ENCODE assay signal across 9 cellular contexts in the genomic region with DNA sequence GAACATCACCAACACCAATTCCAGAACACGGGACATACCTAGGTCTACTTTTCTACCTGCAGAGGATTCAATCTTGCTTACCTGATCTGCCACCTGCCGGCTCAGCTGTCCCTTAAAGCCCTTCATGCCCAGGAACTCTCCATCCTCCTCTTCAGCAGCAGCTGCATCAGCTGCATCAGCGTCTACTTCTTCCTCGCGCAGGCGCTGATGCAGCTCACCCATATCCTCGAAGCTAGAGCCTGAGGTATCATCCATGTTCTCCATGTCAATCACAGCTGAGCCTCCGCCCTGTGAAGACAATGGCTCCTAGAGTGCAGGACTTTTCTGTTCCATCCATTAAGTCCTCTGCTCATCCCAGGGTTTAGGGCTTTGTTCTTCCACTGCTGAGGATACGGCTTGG. TPM values are rescaled to one million over a fixed set of nuclear protein-coding genes. Genes with fewer than 3 reads are reported as not detected.
DNase-seq lines count a peak whose midpoint lies in the region; ATAC-seq and TF ChIP-seq lines count a peak whose summit lies in the region.
"Had no signal": no experiment of that assay in that cellular context is flagged by ENCODE, and none has a peak within 500 bp of the region (broad histone marks: within the 10 kb centered on the region; RNA-seq: fewer than 3 reads in every experiment).

No MANE protein-coding gene starts in this region.

- H3K27me3 Mint-ChIP-seq in naive thymus-derived CD4-positive, alpha-beta T cell, result no peaks in the 10 kb centered on the region
- H3K27me3 Mint-ChIP-seq: activated CD8-positive, alpha-beta memory T cell treated with anti-CD3 and anti-CD28 coated beads, Interleukin-2, amount 10 ng/mL, durations not matched to agents 7 days and 5 days had no signal

- TF ChIP-seq CTCF in AG04450 (IDR thresholded peaks at IDR 0.05; ENCODE audit: low read depth, low read length), result no peak

- no peak for ATAC-seq in naive thymus-derived CD4-positive, alpha-beta T cell
- ATAC-seq in GM18861 (IDR thresholded peaks at IDR 0.05; ENCODE audit: unreplicated experiment), result no peak

- peaks cover 0 to 44% (median 23%) of the 10 kb centered on the region in 5 donors for H3K36me3 Mint-ChIP-seq in naive thymus-derived CD4-positive, alpha-beta T cell

- H3K27ac ChIP-seq in AG04450 (ENCODE audit: low read depth, low read length), result no peak overlapping the region
- no peak overlapping the region for H3K27ac ChIP-seq in HUES64 (ENCODE audit: low read depth, low read length)
- H3K27ac ChIP-seq in duodenal mucosa (ENCODE audit: low read depth, low read length), result no peak overlapping the region
- H3K27ac ChIP-seq in naive thymus-derived CD4-positive, alpha-beta T cell (ENCODE audit: low read depth, low read length), result peak overlapping the region; percentile 96

- H3K4me3 Mint-ChIP-seq in naive thymus-derived CD4-positive, alpha-beta T cell, result no peak overlapping the region
- H3K4me3 Mint-ChIP-seq: activated CD8-positive, alpha-beta memory T cell treated with anti-CD3 and anti-CD28 coated beads, Interleukin-2, amount 10 ng/mL, durations not matched to agents 7 days and 5 days had no signal

- no peak overlapping the region for H3K27ac Mint-ChIP-seq in naive thymus-derived CD4-positive, alpha-beta T cell

- H3K36me3 ChIP-seq in HUES64 (ENCODE audit: insufficient read depth, low read length) (peaks cover 63% of the 10 kb centered on the region), duodenal mucosa (ENCODE audit: control insufficient read depth in 1 of 2, insufficient read depth in 2 of 2, low read length in 2 of 2) (peaks cover 40 to 61% of the 10 kb centered on the region in 2 donors)
- H3K36me3 ChIP-seq in naive thymus-derived CD4-positive, alpha-beta T cell (ENCODE audit: control insufficient read depth in 2 of 3, insufficient read depth in 3 of 3, low read length in 3 of 3), result peaks cover 8 to 72% (median 36%) of the 10 kb centered on the region in 3 experiments

- peaks cover 14 to 43% (median 33%) of the 10 kb centered on the region in 7 donors for H3K4me1 Mint-ChIP-seq in naive thymus-derived CD4-positive, alpha-beta T cell

- peaks cover 2% of the 10 kb centered on the region; the same call in 1 of the 2 replicates for H3K9me3 ChIP-seq in AG04450 (ENCODE audit: control insufficient read depth, insufficient read depth, low read length)
- H3K9me3 ChIP-seq in HUES64 (ENCODE audit: insufficient read depth, low read depth, low read length), result no peaks in the 10 kb centered on the region
- H3K9me3 ChIP-seq in duodenal mucosa (ENCODE audit: control insufficient read depth in 1 of 2, low read length in 2 of 2), result no peaks in the 10 kb centered on the region
- H3K9me3 ChIP-seq in naive thymus-derived CD4-positive, alpha-beta T cell (ENCODE audit: control insufficient read depth in 2 of 3, low read length in 3 of 3), result no peaks in the 10 kb centered on the region

- H3K4me1 ChIP-seq in HUES64 (ENCODE audit: insufficient read depth, low read length) (peaks cover 14% of the 10 kb centered on the region), duodenal mucosa (ENCODE audit: control insufficient read depth in 1 of 2, insufficient read depth in 2 of 2, low read length in 2 of 2) (peaks cover 33 to 36% of the 10 kb centered on the region in 2 donors)
- peaks cover 32 to 36% of the 10 kb centered on the region in 2 donors for H3K4me1 ChIP-seq in naive thymus-derived CD4-positive, alpha-beta T cell (ENCODE audit: control insufficient read depth in 2 of 2, insufficient read depth in 2 of 2, low read length in 2 of 2)

- H3K9ac ChIP-seq in HUES64 (ENCODE audit: low read depth, low read length), result peak overlapping the region; percentile 97
- peak overlapping the region; percentile 78 to 95 for H3K9ac ChIP-seq in duodenal mucosa (ENCODE audit: low read depth in 1 of 2, low read length in 2 of 2)

- H3K27me3 ChIP-seq in AG04450 (ENCODE audit: control insufficient read depth, insufficient read depth, low read length) (no peaks in the 10 kb centered on the region), HUES64 (ENCODE audit: insufficient read depth, low read length) (no peaks in the 10 kb centered on the region), duodenal mucosa (ENCODE audit: control insufficient read depth in 1 of 2, insufficient read depth in 2 of 2, low read length in 2 of 2) (no peaks in the 10 kb centered on the region)
- no peaks in the 10 kb centered on the region for H3K27me3 ChIP-seq in naive thymus-derived CD4-positive, alpha-beta T cell (ENCODE audit: control insufficient read depth in 2 of 2, insufficient read depth in 2 of 2, low read length in 2 of 2)

- H3K4me3 ChIP-seq in AG04450 (ENCODE audit: low read depth, low read length), result peak overlapping the region; percentile 92
- H3K4me3 ChIP-seq in HUES64 (ENCODE audit: low read length), result peak overlapping the region; percentile 97
- H3K4me3 ChIP-seq in duodenal mucosa (ENCODE audit: low read depth in 1 of 2, low read length in 2 of 2), result peak overlapping the region; percentile 83 to 96
- peak overlapping the region; percentile 100 for H3K4me3 ChIP-seq in naive thymus-derived CD4-positive, alpha-beta T cell (ENCODE audit: low read length)

- POLR2A ChIA-PET in AG04450 (lab: Yijun Ruan, JAX), result no interaction called here
- POLR2A ChIA-PET in naive thymus-derived CD4-positive, alpha-beta T cell (lab: Charles Lee), result interaction anchor here (0.9 to 4.1 kb wide), 6 partner anchors 9 to 1595 kb away, joined by 3 to 23 read pairs (median 6); partner anchors contain the start of genes ABCC10, BYSL, MED20 and PPP2R5D

- no peaks in the 10 kb centered on the region for H3K9me3 Mint-ChIP-seq in naive thymus-derived CD4-positive, alpha-beta T cell

- DNase-seq in AG04450 (ENCODE audit: low read depth, low spot score) (no peak), NCI-H226 (no peak), NCI-H2029 (lab: John Stamatoyannopoulos, UW) (no peak), T-helper 1 cell (no peak)
- no peak for DNase-seq in naive thymus-derived CD4-positive, alpha-beta T cell
- DNase-seq: activated CD8-positive, alpha-beta memory T cell treated with anti-CD3 and anti-CD28 coated beads, Interleukin-2, amount 10 ng/mL, durations not matched to agents 7 days and 5 days had no signal

- 90% methylated on average over 9 of the region's 9 CpGs for WGBS in HUES64

- intact Hi-C loops in naive thymus-derived CD4-positive, alpha-beta T cell (cut with micrococcal nuclease), result loop anchor here (2.0 to 10.0 kb wide), 10 partner anchors 39 to 1465 kb away; partner anchors contain the start of genes SRF (in 2 of the 2), CNPY3 (in 1 of the 2), CUL7 (in 1 of the 2) and DLK2 (in 1 of the 2)

- CTCF ChIA-PET in AG04450 (lab: Charles Lee), result no interaction called here
- CTCF ChIA-PET in naive thymus-derived CD4-positive, alpha-beta T cell (lab: Charles Lee), result interaction anchor here (6.4 kb wide), 1 partner anchor 9 kb away, joined by 35 read pairs; no protein-coding TSS in a partner anchor

RNA-seq across cellular contexts. Expression of gene YIPF3, which starts 0.9 kb away (rescaled TPM):
- 241 and 262 TPM in 2 replicates for polyA plus RNA-seq in AG04450 (2011; rRNA removed)
- polyA minus RNA-seq in AG04450 (2011; rRNA and poly(A)+ RNA removed), result 290 and 405 TPM in 2 replicates
- 62.1 TPM for polyA plus RNA-seq in HUES64 (2013, experiment 1 of 2)
- 68.8 TPM for polyA plus RNA-seq in HUES64 (2013, experiment 2 of 2)
- 10 to 100 TPM; 54.4 to 75.9 (median 67.3) TPM for total RNA-seq in naive thymus-derived CD4-positive, alpha-beta T cell
- polyA plus RNA-seq in naive thymus-derived CD4-positive, alpha-beta T cell, result 10 to 100 TPM; 68.3 to 74.5 TPM

RNA-seq across cellular contexts. Expression of gene POLR1C, which starts 1.1 kb away (rescaled TPM):
- polyA plus RNA-seq in AG04450 (2011; rRNA removed), result 48.1 and 50.8 TPM in 2 replicates
- polyA minus RNA-seq in AG04450 (2011; rRNA and poly(A)+ RNA removed), result 33.1 and 42.3 TPM in 2 replicates
- polyA plus RNA-seq in HUES64 (2013, experiment 1 of 2), result 30.9 TPM
- polyA plus RNA-seq in HUES64 (2013, experiment 2 of 2), result 24.9 TPM
- total RNA-seq in naive thymus-derived CD4-positive, alpha-beta T cell, result 10 to 100 TPM; 36.3 to 61.1 (median 40.9) TPM
- 10 to 100 TPM; 13.1 to 29.2 TPM for polyA plus RNA-seq in naive thymus-derived CD4-positive, alpha-beta T cell

RNA-seq across cellular contexts. Expression of gene LRRC73, which starts 5.7 kb away (rescaled TPM):
- polyA plus RNA-seq in AG04450 (2011; rRNA removed), result 0.14 and 0.16 TPM in 2 replicates
- 0.26 and 0.32 TPM in 2 replicates for polyA minus RNA-seq in AG04450 (2011; rRNA and poly(A)+ RNA removed)
- polyA plus RNA-seq in HUES64 (2013, experiment 1 of 2), result 0.30 TPM
- polyA plus RNA-seq in HUES64 (2013, experiment 2 of 2), result not detected
- under 1 TPM; 0.22 to 0.84 (median 0.46) TPM for total RNA-seq in naive thymus-derived CD4-positive, alpha-beta T cell
- not detected for polyA plus RNA-seq in naive thymus-derived CD4-positive, alpha-beta T cell

RNA-seq across cellular contexts. Expression of gene TJAP1, which starts 38.4 kb away (rescaled TPM):
- polyA plus RNA-seq in AG04450 (2011; rRNA removed), result 18.4 and 20.4 TPM in 2 replicates
- polyA minus RNA-seq in AG04450 (2011; rRNA and poly(A)+ RNA removed), result 15.4 and 17.0 TPM in 2 replicates
- polyA plus RNA-seq in HUES64 (2013, experiment 1 of 2), result 26.0 TPM
- polyA plus RNA-seq in HUES64 (2013, experiment 2 of 2), result 25.1 TPM
- total RNA-seq in naive thymus-derived CD4-positive, alpha-beta T cell, result 10 to 100 TPM; 29.2 to 55.2 (median 33.5) TPM
- 10 to 100 TPM in 1 of 2 donors, 1 to 10 TPM in 1; 8.2 to 10.9 TPM for polyA plus RNA-seq in naive thymus-derived CD4-positive, alpha-beta T cell
